Comparison of ENCODE assay signal across 29 cellular contexts in the genomic region with DNA sequence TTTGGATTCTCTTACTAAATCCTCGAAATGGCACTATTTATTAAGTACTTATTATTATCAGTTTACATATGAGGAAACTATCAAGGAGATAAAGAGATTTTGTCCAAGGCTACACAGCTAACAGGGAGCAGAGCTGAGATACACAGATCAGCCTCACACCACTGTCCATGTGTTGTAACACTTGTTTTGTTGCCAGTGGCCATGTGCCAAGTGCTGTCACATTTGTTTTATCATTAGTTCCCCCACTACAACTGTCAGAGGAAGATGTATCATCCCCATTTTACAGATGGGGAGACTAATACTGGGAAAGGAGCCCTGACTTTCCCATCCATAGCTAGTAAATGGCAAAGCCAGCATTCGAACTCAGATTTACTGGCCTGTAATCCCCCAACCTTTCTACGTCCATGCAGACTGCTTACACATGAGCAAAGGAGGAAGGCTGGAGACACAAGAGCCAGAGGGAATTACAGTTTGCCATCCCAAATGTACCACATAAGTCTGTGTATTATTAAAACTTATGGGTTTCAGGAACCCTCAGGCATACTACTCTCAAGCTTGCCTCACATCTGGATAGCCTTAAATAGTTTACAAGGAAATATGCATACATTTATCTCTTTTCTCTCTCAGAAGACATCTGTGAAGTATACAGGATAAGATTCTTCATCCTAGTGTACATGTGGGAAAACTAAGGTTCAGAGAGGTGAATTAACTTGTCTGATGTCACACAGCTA. TPM values are rescaled to one million over a fixed set of nuclear protein-coding genes. Genes with fewer than 3 reads are reported as not detected.
"Had no signal": no experiment of that assay in that cellular context is flagged by ENCODE, and none has a peak within 500 bp of the region (broad histone marks: within the 10 kb centered on the region; RNA-seq: fewer than 3 reads in every experiment).

No MANE protein-coding gene starts in this region.

- H3K27ac Mint-ChIP-seq: activated CD4-positive, alpha-beta memory T cell treated with anti-CD3 and anti-CD28 coated beads, Interleukin-2, amount 10 ng/mL, durations not matched to agents 7 days and 5 days; activated naive CD8-positive, alpha-beta T cell treated with anti-CD3 and anti-CD28 coated beads, Interleukin-2, amount 10 ng/mL, durations not matched to agents 7 days and 5 days; activated T-cell treated with anti-CD3 and anti-CD28 coated beads, Interleukin-2, amount 50 U/mL, for 72 hours; activated T-helper 2 cell treated with anti-CD3 and anti-CD28 coated beads, Interferon-gamma antibody, Interleukin-2, Interleukin-4, amounts not matched to agents 10 μg/mL and 5 μg/mL and 100 μg/mL, durations not matched to agents 14 hours and 24 hours and 36 hours; T-cell had no signal

- H3K9me3 Mint-ChIP-seq: activated CD4-positive, alpha-beta memory T cell treated with anti-CD3 and anti-CD28 coated beads, Interleukin-2, amount 10 ng/mL, durations not matched to agents 7 days and 5 days; activated naive CD8-positive, alpha-beta T cell treated with anti-CD3 and anti-CD28 coated beads, Interleukin-2, amount 10 ng/mL, durations not matched to agents 7 days and 5 days; activated T-helper 2 cell treated with anti-CD3 and anti-CD28 coated beads, Interferon-gamma antibody, Interleukin-2, Interleukin-4, amounts not matched to agents 10 μg/mL and 5 μg/mL and 100 μg/mL, durations not matched to agents 14 hours and 24 hours and 36 hours had no signal

- FAIRE-seq: TTC549 had no signal

- H3K4me3 ChIP-seq: adrenal gland, breast epithelium, Peyer's patch, SJSA1 had no signal

- H3K36me3 ChIP-seq: adrenal gland, breast epithelium, Peyer's patch, SJSA1 had no signal

- H3K27ac ChIP-seq: adrenal gland, breast epithelium, Peyer's patch, RWPE1, SJSA1, VCaP had no signal

- H3K4me1 Mint-ChIP-seq: activated CD4-positive, alpha-beta memory T cell treated with anti-CD3 and anti-CD28 coated beads, Interleukin-2, amount 10 ng/mL, durations not matched to agents 7 days and 5 days; activated naive CD8-positive, alpha-beta T cell treated with anti-CD3 and anti-CD28 coated beads, Interleukin-2, amount 10 ng/mL, durations not matched to agents 7 days and 5 days; T-cell had no signal

- H3K4me3 Mint-ChIP-seq: activated CD4-positive, alpha-beta memory T cell treated with anti-CD3 and anti-CD28 coated beads, Interleukin-2, amount 10 ng/mL, durations not matched to agents 7 days and 5 days; activated naive CD8-positive, alpha-beta T cell treated with anti-CD3 and anti-CD28 coated beads, Interleukin-2, amount 10 ng/mL, durations not matched to agents 7 days and 5 days; activated T-cell treated with anti-CD3 and anti-CD28 coated beads, Interleukin-2, amount 50 U/mL, for 72 hours; T-cell had no signal

- H3K27me3 ChIP-seq: adrenal gland, breast epithelium, Peyer's patch, SJSA1 had no signal

- H3K27me3 Mint-ChIP-seq: activated CD4-positive, alpha-beta memory T cell treated with anti-CD3 and anti-CD28 coated beads, Interleukin-2, amount 10 ng/mL, durations not matched to agents 7 days and 5 days; activated naive CD8-positive, alpha-beta T cell treated with anti-CD3 and anti-CD28 coated beads, Interleukin-2, amount 10 ng/mL, durations not matched to agents 7 days and 5 days had no signal

- DNase-seq: activated CD4-positive, alpha-beta memory T cell treated with anti-CD3 and anti-CD28 coated beads, Interleukin-2, amount 10 ng/mL, durations not matched to agents 7 days and 5 days; activated CD4-positive, alpha-beta T cell treated with anti-CD3 and anti-CD28 coated beads, Interleukin-2, amount 50 U/mL, for 1 hour; activated CD4-positive, CD25-positive, alpha-beta regulatory T cell; activated CD8-positive, alpha-beta memory T cell treated with anti-CD3 and anti-CD28 coated beads, Interleukin-2, amount 50 U/mL, for 4 hours; activated naive CD4-positive, alpha-beta T cell treated with anti-CD3 and anti-CD28 coated beads, Interleukin-2, amount 50 U/mL, for 16 hours; activated naive CD8-positive, alpha-beta T cell treated with anti-CD3 and anti-CD28 coated beads, Interleukin-2, amount 10 ng/mL, durations not matched to agents 7 days and 5 days; activated T-cell treated with anti-CD3 and anti-CD28 coated beads, Interleukin-2, amount 50 U/mL, for 72 hours; aorta; central memory CD4-positive, alpha-beta T cell; Karpas-422; NCI-H1105 treated with DMSO at 0.1 percent for 48 hours; NCI-H1436 treated with DMSO at 0.1 percent for 48 hours; NCI-H187; NCI-H2081 treated with DMSO at 0.1 percent for 48 hours; NCI-H446 treated with DMSO at 0.1 percent for 48 hours; NCI-H524 treated with DMSO at 0.1 percent for 48 hours; NCI-H774; Peyer's patch; SHP77; T-cell; T-helper 2 cell; T1000 had no signal

- H3K9me3 ChIP-seq: adrenal gland, breast epithelium, Peyer's patch, SJSA1 had no signal

- H3K4me1 ChIP-seq: adrenal gland, breast epithelium, Peyer's patch had no signal

- ATAC-seq: activated T-cell treated with anti-CD3 and anti-CD28 coated beads, Interleukin-2, amount 50 U/mL, for 72 hours; T-cell had no signal

- H3K36me3 Mint-ChIP-seq: activated naive CD8-positive, alpha-beta T cell treated with anti-CD3 and anti-CD28 coated beads, Interleukin-2, amount 10 ng/mL, durations not matched to agents 7 days and 5 days; T-cell had no signal

RNA-seq across cellular contexts. Expression of a gene that starts 25.1 kb away (rescaled TPM):
- total RNA-seq: activated CD4-positive, alpha-beta memory T cell treated with anti-CD3 and anti-CD28 coated beads, Interleukin-2, amount 10 ng/mL, durations not matched to agents 7 days and 5 days; activated naive CD8-positive, alpha-beta T cell treated with anti-CD3 and anti-CD28 coated beads, Interleukin-2, amount 10 ng/mL, durations not matched to agents 7 days and 5 days; activated T-cell treated with anti-CD3 and anti-CD28 coated beads, Interleukin-2, amount 50 U/mL, for 72 hours; activated T-helper 2 cell treated with anti-CD3 and anti-CD28 coated beads, Interferon-gamma antibody, Interleukin-2, Interleukin-4, amounts not matched to agents 10 μg/mL and 5 μg/mL and 100 μg/mL, durations not matched to agents 14 hours and 24 hours and 36 hours had no signal
